In genomic region chr13:28658796-28659610, GRCh38 we compare ENCODE assay signal across 1 cellular context.
TF ChIP-seq lines count a peak whose summit lies in the region.

Gene POMP (plus strand): TSS chr13:28659130. CDS start chr13:28659185, 55 bp downstream.

TF ChIP-seq in HepG2, 621 proteins besides CTCF, POLR2A, EP300 and RAD21 (continued from another document and continues in another):
- TF ChIP-seq TIGD3 (CRISPR knock-in tag; IDR thresholded peaks at IDR 0.05; ENCODE audit: borderline replicate concordance), result 0 out of 2 replicates have a peak, but pooled peaks have one; percentile 26
- TF ChIP-seq AGO1 (IDR thresholded peaks at IDR 0.05; ENCODE audit: low read depth, low read length, poor library complexity, severe bottlenecking), result peak; percentile 43
- peak; percentile 97 for TF ChIP-seq SAP130 (CRISPR knock-in tag; IDR thresholded peaks at IDR 0.05; ENCODE audit: low read depth)
- TF ChIP-seq ATF2 (CRISPR knock-in tag; IDR thresholded peaks at IDR 0.05), result peak; percentile 71; the same call in 1 of the 2 replicates
- TF ChIP-seq ZFP91 (CRISPR knock-in tag; IDR thresholded peaks at IDR 0.05; ENCODE audit: borderline replicate concordance), result peak; percentile 77
- no peak for TF ChIP-seq TEAD3 (CRISPR knock-in tag; optimal IDR thresholded peaks at IDR 0.05; ENCODE audit: borderline replicate concordance)
- TF ChIP-seq MZF1 (CRISPR knock-in tag; IDR thresholded peaks at IDR 0.05; ENCODE audit: borderline replicate concordance), result no peak
- peak; percentile 45; the same call in 1 of the 2 replicates for TF ChIP-seq ZNF280D (CRISPR knock-in tag; IDR thresholded peaks at IDR 0.05)
- TF ChIP-seq FOXP1 (IDR thresholded peaks at IDR 0.05), result no peak
- TF ChIP-seq FOXP1 (CRISPR knock-in tag; IDR thresholded peaks at IDR 0.05), result no peak
- TF ChIP-seq CEBPG (CRISPR knock-in tag; IDR thresholded peaks at IDR 0.05), result 0 out of 2 replicates have a peak, but pooled peaks have one; percentile 15
- TF ChIP-seq KLF6 (CRISPR knock-in tag; IDR thresholded peaks at IDR 0.05), result peak; percentile 64; the same call in 1 of the 2 replicates
- peak; percentile 86 for TF ChIP-seq PATZ1 (CRISPR knock-in tag; IDR thresholded peaks at IDR 0.05)
- 0 out of 2 replicates have a peak, but pooled peaks have one; percentile 44 for TF ChIP-seq HNRNPL (IDR thresholded peaks at IDR 0.05; ENCODE audit: low read depth, low read length)
- peak; percentile 78 for TF ChIP-seq ZZZ3 (CRISPR knock-in tag; IDR thresholded peaks at IDR 0.05; ENCODE audit: borderline replicate concordance)
- TF ChIP-seq MIER3 (CRISPR knock-in tag; IDR thresholded peaks at IDR 0.05; ENCODE audit: borderline replicate concordance), result no peak
- TF ChIP-seq ZFY (CRISPR knock-in tag; IDR thresholded peaks at IDR 0.05), result peak; percentile 88
- peak; percentile 23 for TF ChIP-seq SKI (IDR thresholded peaks at IDR 0.05; ENCODE audit: partially characterized antibody)
- TF ChIP-seq HMGXB3 (CRISPR knock-in tag; IDR thresholded peaks at IDR 0.05; ENCODE audit: borderline replicate concordance), result 0 out of 2 replicates have a peak, but pooled peaks have one; percentile 32
- TF ChIP-seq ZFP36L2 (CRISPR knock-in tag; IDR thresholded peaks at IDR 0.05), result no peak
- TF ChIP-seq TERF1 (CRISPR knock-in tag; IDR thresholded peaks at IDR 0.05), result no peak
- peak; percentile 49; the same call in 1 of the 2 replicates for TF ChIP-seq PRDM10 (CRISPR knock-in tag; IDR thresholded peaks at IDR 0.05; ENCODE audit: low read depth)
- TF ChIP-seq ZNF740 (CRISPR knock-in tag; IDR thresholded peaks at IDR 0.05), result no peak
- TF ChIP-seq MIER2 (CRISPR knock-in tag; IDR thresholded peaks at IDR 0.05), result no peak
- TF ChIP-seq ZMAT3 (CRISPR knock-in tag; conservative IDR thresholded peaks at IDR 0.05), result peak; percentile 68; the same call in 1 of the 2 replicates
- TF ChIP-seq ZSCAN22 (CRISPR knock-in tag; IDR thresholded peaks at IDR 0.05), result peak; percentile 75; the same call in 1 of the 2 replicates
- TF ChIP-seq PBX3 (CRISPR knock-in tag; IDR thresholded peaks at IDR 0.05; ENCODE audit: borderline replicate concordance), result 0 out of 2 replicates have a peak, but pooled peaks have one; percentile 6
